In the genomic region with DNA sequence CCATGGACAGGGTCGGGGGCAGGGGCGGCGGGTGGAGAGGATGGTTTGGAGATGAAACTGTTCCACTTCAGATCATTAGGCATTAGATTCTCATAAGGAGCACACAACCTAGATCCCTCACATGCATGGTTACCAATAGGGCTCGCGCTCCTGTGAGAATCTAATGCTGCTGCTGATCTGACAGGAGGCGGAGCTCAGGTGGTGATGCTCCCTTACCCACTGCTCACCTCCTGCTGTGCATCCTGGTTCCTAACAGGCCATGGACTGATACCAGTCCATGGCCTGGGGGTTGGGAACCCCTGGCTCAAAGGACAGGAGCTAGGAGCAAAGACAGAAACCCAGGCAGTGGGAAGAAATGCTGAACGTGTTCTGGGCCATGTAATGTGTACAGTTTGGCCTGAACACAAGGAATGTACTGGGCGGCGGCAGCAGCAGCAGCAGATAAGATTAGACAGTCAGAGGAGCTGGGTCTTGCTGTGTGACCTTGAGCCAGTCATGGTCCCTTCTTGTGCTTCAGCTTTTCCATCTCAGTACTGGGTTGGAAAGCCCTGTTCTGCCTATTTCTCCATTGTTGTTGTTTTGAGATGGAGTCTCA, we compare ENCODE assay signal across 1 cellular context.
TF ChIP-seq lines count a peak whose summit lies in the region.

No MANE protein-coding gene starts in this region.

TF ChIP-seq in GM12878, 131 proteins besides CTCF, POLR2A, EP300 and RAD21:
- TF ChIP-seq, protein P1, sequence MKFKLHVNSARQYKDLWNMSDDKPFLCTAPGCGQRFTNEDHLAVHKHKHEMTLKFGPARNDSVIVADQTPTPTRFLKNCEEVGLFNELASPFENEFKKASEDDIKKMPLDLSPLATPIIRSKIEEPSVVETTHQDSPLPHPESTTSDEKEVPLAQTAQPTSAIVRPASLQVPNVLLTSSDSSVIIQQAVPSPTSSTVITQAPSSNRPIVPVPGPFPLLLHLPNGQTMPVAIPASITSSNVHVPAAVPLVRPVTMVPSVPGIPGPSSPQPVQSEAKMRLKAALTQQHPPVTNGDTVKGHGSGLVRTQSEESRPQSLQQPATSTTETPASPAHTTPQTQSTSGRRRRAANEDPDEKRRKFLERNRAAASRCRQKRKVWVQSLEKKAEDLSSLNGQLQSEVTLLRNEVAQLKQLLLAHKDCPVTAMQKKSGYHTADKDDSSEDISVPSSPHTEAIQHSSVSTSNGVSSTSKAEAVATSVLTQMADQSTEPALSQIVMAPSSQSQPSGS (IDR thresholded peaks at IDR 0.05; ENCODE audit: low read length): no peak
- no peak for TF ChIP-seq ESRRA (IDR thresholded peaks at IDR 0.05; ENCODE audit: low read length)
